23 cellular contexts compared by ENCODE assay signal in the genomic region with DNA sequence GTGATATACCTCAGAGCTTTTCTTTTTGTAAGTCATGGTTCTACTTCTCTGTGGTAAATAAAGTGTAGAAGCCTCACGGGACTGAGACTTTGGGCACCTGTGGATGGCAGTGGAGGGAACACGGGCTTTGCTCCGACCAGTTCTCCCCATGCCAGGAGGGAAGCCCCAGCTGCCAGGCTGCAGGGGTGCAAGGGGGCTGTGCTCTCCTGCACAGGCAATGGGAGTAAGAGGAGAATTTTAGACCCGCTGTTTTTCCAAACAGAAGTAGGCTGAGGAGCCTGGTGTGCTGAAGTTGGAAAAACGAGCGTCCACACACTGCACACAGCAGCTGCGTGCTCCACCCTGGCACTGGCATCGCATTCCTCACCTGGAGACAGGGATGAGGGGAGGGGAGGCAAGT.
"Had no signal": no experiment of that assay in that cellular context is flagged by ENCODE, and none has a peak within 500 bp of the region (broad histone marks: within the 10 kb centered on the region; RNA-seq: fewer than 3 reads in every experiment).

No MANE protein-coding gene starts in this region.

- H3K27me3 ChIP-seq: adrenal gland had no signal

- ATAC-seq: activated T-cell treated with anti-CD3 and anti-CD28 coated beads, Interleukin-2, amount 50 U/mL, for 72 hours; Right ventricle myocardium inferior had no signal

- H2AFZ ChIP-seq: PC-9 had no signal

- H3K4me3 ChIP-seq: adrenal gland, PC-9, SK-N-MC had no signal

- H3K9ac ChIP-seq: KMS-11 had no signal

- H3K27ac ChIP-seq: adrenal gland, KMS-11, PC-9, SK-N-MC, VCaP had no signal

- H3K4me2 ChIP-seq: KMS-11, PC-9 had no signal

- H3K9me3 ChIP-seq: adrenal gland had no signal

- DNase-seq: activated CD4-positive, alpha-beta memory T cell treated with anti-CD3 and anti-CD28 coated beads, Interleukin-2, amount 10 ng/mL, durations not matched to agents 7 days and 5 days; activated CD4-positive, alpha-beta T cell treated with anti-CD3 and anti-CD28 coated beads, Interleukin-2, amount 10 ng/mL, durations not matched to agents 7 days and 5 days; activated CD4-positive, CD25-positive, alpha-beta regulatory T cell; activated naive CD4-positive, alpha-beta T cell treated with anti-CD3 and anti-CD28 coated beads, Interleukin-2, amount 50 U/mL, for 16 hours; activated naive CD8-positive, alpha-beta T cell treated with anti-CD3 and anti-CD28 coated beads, Interleukin-2, amount 10 ng/mL, durations not matched to agents 7 days and 5 days; activated T-cell treated with anti-CD3 and anti-CD28 coated beads for 4 hours; activated T-cell treated with anti-CD3 and anti-CD28 coated beads, Interleukin-2, amount 50 U/mL, for 72 hours; anterior cingulate cortex; NCI-H1092; NCI-H1417; NCI-H1930; NCI-H2171; NCI-H2227 treated with DMSO at 0.1 percent for 48 hours; NCI-H446 treated with DMSO at 0.1 percent for 48 hours; NCI-H524 treated with DMSO at 0.1 percent for 48 hours; NCI-H82; PC-9; T-helper 1 cell had no signal
